1 cellular context compared by ENCODE assay signal in genomic region chr10:3067045-3067858, GRCh38.
TF ChIP-seq lines count a peak whose summit lies in the region.

Gene PFKP (plus strand): TSS chr10:3067548. CDS start chr10:3067596, 48 bp downstream.

TF ChIP-seq in WTC11, 78 proteins besides CTCF, POLR2A, EP300 and RAD21 (continued from another document):
- TF ChIP-seq ZNF281 (CRISPR knock-in tag; IDR thresholded peaks at IDR 0.05) (0 out of 2 replicates have a peak, but pooled peaks have one; percentile 33), ZNF232 (CRISPR knock-in tag; IDR thresholded peaks at IDR 0.05) (peak; percentile 82; the same call in 1 of the 2 replicates), JUN (CRISPR knock-in tag; IDR thresholded peaks at IDR 0.05) (0 out of 2 replicates have a peak, but pooled peaks have one; percentile 38), E2F5 (CRISPR knock-in tag; IDR thresholded peaks at IDR 0.05) (no peak; the same call in 1 of the 2 replicates)
- TF ChIP-seq, protein P1, sequence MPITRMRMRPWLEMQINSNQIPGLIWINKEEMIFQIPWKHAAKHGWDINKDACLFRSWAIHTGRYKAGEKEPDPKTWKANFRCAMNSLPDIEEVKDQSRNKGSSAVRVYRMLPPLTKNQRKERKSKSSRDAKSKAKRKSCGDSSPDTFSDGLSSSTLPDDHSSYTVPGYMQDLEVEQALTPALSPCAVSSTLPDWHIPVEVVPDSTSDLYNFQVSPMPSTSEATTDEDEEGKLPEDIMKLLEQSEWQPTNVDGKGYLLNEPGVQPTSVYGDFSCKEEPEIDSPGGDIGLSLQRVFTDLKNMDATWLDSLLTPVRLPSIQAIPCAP (CRISPR knock-in tag; IDR thresholded peaks at IDR 0.05) = peak; percentile 28; the same call in 1 of the 2 replicates
